Comparison of ENCODE assay signal across 1 cellular context in the genomic region with DNA sequence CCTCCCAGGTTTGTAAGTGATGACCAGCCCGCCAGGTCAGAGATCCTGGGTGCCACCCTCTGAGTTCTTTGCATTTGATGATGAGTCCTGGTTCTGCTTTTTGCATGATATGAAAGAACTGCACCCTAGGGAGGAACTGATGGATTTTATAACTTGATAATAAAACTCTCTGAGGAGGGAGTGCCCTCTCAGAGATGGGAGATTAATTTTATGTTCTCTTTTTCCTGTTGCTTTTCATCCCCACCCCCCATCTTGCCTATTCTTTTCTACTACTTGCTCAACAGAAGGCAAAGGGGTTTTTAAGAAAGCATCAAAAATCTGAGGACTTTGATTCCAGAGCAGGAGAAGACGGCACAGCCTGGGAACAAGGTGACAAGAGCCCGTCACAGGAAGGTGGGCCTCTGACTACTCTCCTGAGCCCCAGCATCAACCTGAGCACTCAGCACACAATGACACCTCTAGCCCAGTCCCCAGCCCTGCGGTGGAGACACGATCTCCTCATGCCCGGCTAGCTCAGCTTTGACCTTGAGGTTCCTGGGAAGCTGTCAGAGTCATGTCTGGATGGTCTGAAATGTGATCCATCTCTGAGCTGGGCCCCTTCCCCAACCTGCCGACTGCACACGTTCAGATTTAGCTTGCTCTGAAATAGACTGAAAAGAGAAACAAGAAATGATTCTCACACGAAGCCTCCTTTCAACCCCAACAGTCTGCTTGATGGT.
TF ChIP-seq lines count a peak whose summit lies in the region.

No MANE protein-coding gene starts in this region.

TF ChIP-seq in GM12878, 131 proteins besides CTCF, POLR2A, EP300 and RAD21 (continued from another document):
- TF ChIP-seq, protein P1, sequence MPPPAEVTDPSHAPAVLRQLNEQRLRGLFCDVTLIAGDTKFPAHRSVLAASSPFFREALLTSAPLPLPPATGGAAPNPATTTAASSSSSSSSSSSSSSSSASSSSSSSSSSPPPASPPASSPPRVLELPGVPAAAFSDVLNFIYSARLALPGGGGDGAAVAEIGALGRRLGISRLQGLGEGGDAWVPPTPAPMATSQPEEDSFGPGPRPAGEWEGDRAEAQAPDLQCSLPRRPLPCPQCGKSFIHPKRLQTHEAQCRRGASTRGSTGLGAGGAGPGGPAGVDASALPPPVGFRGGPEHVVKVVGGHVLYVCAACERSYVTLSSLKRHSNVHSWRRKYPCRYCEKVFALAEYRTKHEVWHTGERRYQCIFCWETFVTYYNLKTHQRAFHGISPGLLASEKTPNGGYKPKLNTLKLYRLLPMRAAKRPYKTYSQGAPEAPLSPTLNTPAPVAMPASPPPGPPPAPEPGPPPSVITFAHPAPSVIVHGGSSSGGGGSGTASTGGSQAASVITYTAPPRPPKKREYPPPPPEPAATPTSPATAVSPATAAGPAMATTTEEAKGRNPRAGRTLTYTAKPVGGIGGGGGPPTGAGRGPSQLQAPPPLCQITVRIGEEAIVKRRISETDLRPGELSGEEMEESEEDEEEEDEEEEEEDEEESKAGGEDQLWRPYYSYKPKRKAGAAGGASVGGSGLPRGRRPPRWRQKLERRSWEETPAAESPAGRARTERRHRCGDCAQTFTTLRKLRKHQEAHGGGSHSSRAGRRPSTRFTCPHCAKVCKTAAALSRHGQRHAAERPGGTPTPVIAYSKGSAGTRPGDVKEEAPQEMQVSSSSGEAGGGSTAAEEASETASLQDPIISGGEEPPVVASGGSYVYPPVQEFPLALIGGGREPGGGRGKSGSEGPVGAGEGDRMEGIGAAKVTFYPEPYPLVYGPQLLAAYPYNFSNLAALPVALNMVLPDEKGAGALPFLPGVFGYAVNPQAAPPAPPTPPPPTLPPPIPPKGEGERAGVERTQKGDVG (CRISPR knock-in tag; IDR thresholded peaks at IDR 0.05), result no peak
- no peak for TF ChIP-seq ZBED1 (IDR thresholded peaks at IDR 0.05; ENCODE audit: borderline replicate concordance)
- TF ChIP-seq, protein P2, sequence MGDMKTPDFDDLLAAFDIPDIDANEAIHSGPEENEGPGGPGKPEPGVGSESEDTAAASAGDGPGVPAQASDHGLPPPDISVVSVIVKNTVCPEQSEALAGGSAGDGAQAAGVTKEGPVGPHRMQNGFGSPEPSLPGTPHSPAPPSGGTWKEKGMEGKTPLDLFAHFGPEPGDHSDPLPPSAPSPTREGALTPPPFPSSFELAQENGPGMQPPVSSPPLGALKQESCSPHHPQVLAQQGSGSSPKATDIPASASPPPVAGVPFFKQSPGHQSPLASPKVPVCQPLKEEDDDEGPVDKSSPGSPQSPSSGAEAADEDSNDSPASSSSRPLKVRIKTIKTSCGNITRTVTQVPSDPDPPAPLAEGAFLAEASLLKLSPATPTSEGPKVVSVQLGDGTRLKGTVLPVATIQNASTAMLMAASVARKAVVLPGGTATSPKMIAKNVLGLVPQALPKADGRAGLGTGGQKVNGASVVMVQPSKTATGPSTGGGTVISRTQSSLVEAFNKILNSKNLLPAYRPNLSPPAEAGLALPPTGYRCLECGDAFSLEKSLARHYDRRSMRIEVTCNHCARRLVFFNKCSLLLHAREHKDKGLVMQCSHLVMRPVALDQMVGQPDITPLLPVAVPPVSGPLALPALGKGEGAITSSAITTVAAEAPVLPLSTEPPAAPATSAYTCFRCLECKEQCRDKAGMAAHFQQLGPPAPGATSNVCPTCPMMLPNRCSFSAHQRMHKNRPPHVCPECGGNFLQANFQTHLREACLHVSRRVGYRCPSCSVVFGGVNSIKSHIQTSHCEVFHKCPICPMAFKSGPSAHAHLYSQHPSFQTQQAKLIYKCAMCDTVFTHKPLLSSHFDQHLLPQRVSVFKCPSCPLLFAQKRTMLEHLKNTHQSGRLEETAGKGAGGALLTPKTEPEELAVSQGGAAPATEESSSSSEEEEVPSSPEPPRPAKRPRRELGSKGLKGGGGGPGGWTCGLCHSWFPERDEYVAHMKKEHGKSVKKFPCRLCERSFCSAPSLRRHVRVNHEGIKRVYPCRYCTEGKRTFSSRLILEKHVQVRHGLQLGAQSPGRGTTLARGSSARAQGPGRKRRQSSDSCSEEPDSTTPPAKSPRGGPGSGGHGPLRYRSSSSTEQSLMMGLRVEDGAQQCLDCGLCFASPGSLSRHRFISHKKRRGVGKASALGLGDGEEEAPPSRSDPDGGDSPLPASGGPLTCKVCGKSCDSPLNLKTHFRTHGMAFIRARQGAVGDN (IDR thresholded peaks at IDR 0.05), result no peak
- TF ChIP-seq STAT1 (conservative IDR thresholded peaks at IDR 0.05), result no peak
- no peak for TF ChIP-seq FOXK2 (IDR thresholded peaks at IDR 0.05)
- TF ChIP-seq SRF (IDR thresholded peaks at IDR 0.05; ENCODE audit: low read depth in 2 of 2, low read length in 2 of 2), result no peak
- no peak for TF ChIP-seq PBX3 (IDR thresholded peaks at IDR 0.05; ENCODE audit: insufficient replicate concordance, low read depth, low read length)
- no peak for TF ChIP-seq NR2C2 (IDR thresholded peaks at IDR 0.05; ENCODE audit: borderline replicate concordance, control insufficient read depth, insufficient read length, low read depth)
- TF ChIP-seq, protein P3, sequence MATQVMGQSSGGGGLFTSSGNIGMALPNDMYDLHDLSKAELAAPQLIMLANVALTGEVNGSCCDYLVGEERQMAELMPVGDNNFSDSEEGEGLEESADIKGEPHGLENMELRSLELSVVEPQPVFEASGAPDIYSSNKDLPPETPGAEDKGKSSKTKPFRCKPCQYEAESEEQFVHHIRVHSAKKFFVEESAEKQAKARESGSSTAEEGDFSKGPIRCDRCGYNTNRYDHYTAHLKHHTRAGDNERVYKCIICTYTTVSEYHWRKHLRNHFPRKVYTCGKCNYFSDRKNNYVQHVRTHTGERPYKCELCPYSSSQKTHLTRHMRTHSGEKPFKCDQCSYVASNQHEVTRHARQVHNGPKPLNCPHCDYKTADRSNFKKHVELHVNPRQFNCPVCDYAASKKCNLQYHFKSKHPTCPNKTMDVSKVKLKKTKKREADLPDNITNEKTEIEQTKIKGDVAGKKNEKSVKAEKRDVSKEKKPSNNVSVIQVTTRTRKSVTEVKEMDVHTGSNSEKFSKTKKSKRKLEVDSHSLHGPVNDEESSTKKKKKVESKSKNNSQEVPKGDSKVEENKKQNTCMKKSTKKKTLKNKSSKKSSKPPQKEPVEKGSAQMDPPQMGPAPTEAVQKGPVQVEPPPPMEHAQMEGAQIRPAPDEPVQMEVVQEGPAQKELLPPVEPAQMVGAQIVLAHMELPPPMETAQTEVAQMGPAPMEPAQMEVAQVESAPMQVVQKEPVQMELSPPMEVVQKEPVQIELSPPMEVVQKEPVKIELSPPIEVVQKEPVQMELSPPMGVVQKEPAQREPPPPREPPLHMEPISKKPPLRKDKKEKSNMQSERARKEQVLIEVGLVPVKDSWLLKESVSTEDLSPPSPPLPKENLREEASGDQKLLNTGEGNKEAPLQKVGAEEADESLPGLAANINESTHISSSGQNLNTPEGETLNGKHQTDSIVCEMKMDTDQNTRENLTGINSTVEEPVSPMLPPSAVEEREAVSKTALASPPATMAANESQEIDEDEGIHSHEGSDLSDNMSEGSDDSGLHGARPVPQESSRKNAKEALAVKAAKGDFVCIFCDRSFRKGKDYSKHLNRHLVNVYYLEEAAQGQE (IDR thresholded peaks at IDR 0.05; ENCODE audit: low read depth, low read length), result no peak
- no peak for TF ChIP-seq SUPT20H (IDR thresholded peaks at IDR 0.05; ENCODE audit: borderline replicate concordance, control insufficient read depth, low read depth, low read length)
- TF ChIP-seq SUZ12 (IDR thresholded peaks at IDR 0.05; ENCODE audit: unreplicated experiment), result no peak
- no peak for TF ChIP-seq ZBTB40 (IDR thresholded peaks at IDR 0.05; ENCODE audit: borderline replicate concordance)
